10 cellular contexts compared by ENCODE assay signal in the genomic region with DNA sequence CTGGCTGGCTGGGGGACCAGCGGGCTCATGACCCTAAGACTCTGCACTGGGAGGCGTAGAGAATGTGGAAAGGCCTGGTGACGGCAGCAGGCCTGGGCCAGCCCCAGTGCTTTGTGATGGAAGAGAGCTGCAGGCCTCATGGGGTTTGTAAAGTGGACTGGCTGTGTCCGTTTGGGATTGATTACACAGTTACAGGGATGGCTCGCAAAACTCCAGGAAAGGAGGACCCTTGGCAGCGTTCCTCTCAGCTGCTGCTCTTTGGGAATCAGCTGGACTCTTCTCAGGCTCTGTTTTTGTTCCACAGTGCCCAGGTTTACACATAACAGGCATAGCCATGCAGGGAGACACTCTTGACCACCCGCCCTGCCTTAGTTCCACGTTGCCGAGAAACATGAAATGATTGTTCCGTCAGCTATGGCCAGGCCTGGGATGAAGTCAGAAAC.
DNase-seq lines count a peak whose midpoint lies in the region; ATAC-seq and TF ChIP-seq lines count a peak whose summit lies in the region.
"Had no signal": no experiment of that assay in that cellular context is flagged by ENCODE, and none has a peak within 500 bp of the region (broad histone marks: within the 10 kb centered on the region; RNA-seq: fewer than 3 reads in every experiment).

No MANE protein-coding gene starts in this region.

- peak overlapping the region; percentile 41 for H3K4me2 ChIP-seq in HCT116 (ENCODE audit: low read length)
- H3K4me2 ChIP-seq in hepatocyte, result peak overlapping the region; percentile 30

- 61 to 77% (median 70%) methylated on average over 9 to 10 of the region's 10 CpGs for WGBS in adrenal gland, 4 donors
- WGBS in hepatocyte (ENCODE audit: low lambda C conversion rate, missing lambda C conversion rate), result 60% methylated on average over 10 of the region's 10 CpGs
- 67 to 76% methylated on average over 10 of the region's 10 CpGs for WGBS in sigmoid colon, 2 donors

- peaks cover 54 to 64% of the 10 kb centered on the region in 2 experiments for H3K4me1 ChIP-seq in HCT116 (ENCODE audit: control insufficient read depth in 1 of 2, insufficient read depth in 2 of 2, low read length in 2 of 2)
- peaks cover 9 to 27% of the 10 kb centered on the region in 2 donors for H3K4me1 ChIP-seq in adrenal gland (replicated peaks in 1 of 2)
- H3K4me1 ChIP-seq in hepatocyte (ENCODE audit: insufficient read depth), result peaks cover 12% of the 10 kb centered on the region
- peaks cover 0 to 52% (median 44%) of the 10 kb centered on the region in 4 donors for H3K4me1 ChIP-seq in sigmoid colon

- no peaks in the 10 kb centered on the region for H3K9me3 ChIP-seq in HCT116 (ENCODE audit: control insufficient read depth in 1 of 2, insufficient read depth in 1 of 2, low read depth in 1 of 2, low read length in 2 of 2)
- no peaks in the 10 kb centered on the region for H3K9me3 ChIP-seq in adrenal gland (replicated peaks in 1 of 3)
- no peaks in the 10 kb centered on the region for H3K9me3 ChIP-seq in hepatocyte (ENCODE audit: low read depth)
- H3K9me3 ChIP-seq in sigmoid colon, result no peaks in the 10 kb centered on the region

- no peaks in the 10 kb centered on the region for H3K27me3 Mint-ChIP-seq in natural killer cell (ENCODE audit: low read depth in 2 of 2)
- H3K27me3 Mint-ChIP-seq in activated CD8-positive, alpha-beta T cell treated with anti-CD3 and anti-CD28 coated beads for 36 hours, result no peaks in the 10 kb centered on the region
- H3K27me3 Mint-ChIP-seq: activated T-helper 17 cell treated with anti-CD3 and anti-CD28 coated beads, Interleukin-2, amount 50 U/mL, for 72 hours had no signal

- POLR2A ChIA-PET in HCT116 (lab: Charles Lee), result interaction anchor here (1.0 kb wide), 1 partner anchor 11 kb away, joined by 4 read pairs; no protein-coding TSS in a partner anchor
- POLR2A ChIA-PET in activated CD8-positive, alpha-beta T cell treated with anti-CD3 and anti-CD28 coated beads for 36 hours (lab: Charles Lee), result no interaction called here

- H3K36me3 ChIP-seq in HCT116 (ENCODE audit: control insufficient read depth in 1 of 2, insufficient read depth in 2 of 2, low read length in 2 of 2) (no peaks in the 10 kb centered on the region), adrenal gland (replicated peaks in 1 of 2) (no peaks in the 10 kb centered on the region), hepatocyte (replicated peaks; ENCODE audit: insufficient read depth, low read depth) (no peaks in the 10 kb centered on the region), sigmoid colon (no peaks in the 10 kb centered on the region)

- no peaks in the 10 kb centered on the region for H3K36me3 Mint-ChIP-seq in natural killer cell
- H3K36me3 Mint-ChIP-seq in activated CD8-positive, alpha-beta T cell treated with anti-CD3 and anti-CD28 coated beads for 36 hours (ENCODE audit: low read depth), result peaks cover 4% of the 10 kb centered on the region

- no peak for DNase-seq in HCT116 (ENCODE audit: low read depth, low spot score)
- DNase-seq in adrenal gland, result peak in 5 of 7 donors; percentile 13 to 70 (median 33)
- peak; percentile 15 for DNase-seq in hepatocyte (ENCODE audit: low spot score)
- DNase-seq in sigmoid colon, result peak; percentile 98
- no peak for DNase-seq in natural killer cell
- no peak for DNase-seq in activated CD8-positive, alpha-beta T cell treated with anti-CD3 and anti-CD28 coated beads for 36 hours
- no peak for DNase-seq in cerebellum (ENCODE audit: low spot score)
- no peak for DNase-seq in COLO829 (ENCODE audit: low spot score)
- DNase-seq: DND-41 had no signal

- H3K27me3 ChIP-seq in HCT116 (ENCODE audit: insufficient read depth, low read length) (no peaks in the 10 kb centered on the region), adrenal gland (no peaks in the 10 kb centered on the region), hepatocyte (no peaks in the 10 kb centered on the region), sigmoid colon (no peaks in the 10 kb centered on the region)

- H3K9me3 Mint-ChIP-seq in natural killer cell, result no peaks in the 10 kb centered on the region
- no peaks in the 10 kb centered on the region for H3K9me3 Mint-ChIP-seq in activated CD8-positive, alpha-beta T cell treated with anti-CD3 and anti-CD28 coated beads for 36 hours
- H3K9me3 Mint-ChIP-seq: activated T-helper 17 cell treated with anti-CD3 and anti-CD28 coated beads, Interleukin-2, amount 50 U/mL, for 72 hours had no signal

- H2AFZ ChIP-seq in HCT116 (ENCODE audit: low read depth, low read length, poor library complexity, severe bottlenecking) (no peak overlapping the region), hepatocyte (peak overlapping the region; percentile 22)

- no peak for TF ChIP-seq RAD21 in HCT116 (IDR thresholded peaks at IDR 0.05; ENCODE audit: low read depth)

- H3K79me2 ChIP-seq in HCT116 (ENCODE audit: insufficient read depth, low read length) (no peaks in the 10 kb centered on the region), hepatocyte (no peaks in the 10 kb centered on the region)

- peaks cover 23 to 32% of the 10 kb centered on the region in 2 donors for H3K4me1 Mint-ChIP-seq in natural killer cell
- peaks cover 29% of the 10 kb centered on the region for H3K4me1 Mint-ChIP-seq in activated CD8-positive, alpha-beta T cell treated with anti-CD3 and anti-CD28 coated beads for 36 hours (ENCODE audit: low read depth)

- H3K27ac ChIP-seq in HCT116 (ENCODE audit: low read depth, low read length) (peak overlapping the region; percentile 39), adrenal gland (peak overlapping the region in 2 of 5 donors; percentile 15 to 27), hepatocyte (peak overlapping the region; percentile 78), sigmoid colon (peak overlapping the region; percentile 55 to 86 (median 78))

- no TSS peak for BruUV-seq in HCT116 (replicated peaks; lab: Mats Ljungman, UMichigan)

- H3K9me2 ChIP-seq in HCT116 (ENCODE audit: insufficient read depth) (no peaks in the 10 kb centered on the region), hepatocyte (replicated peaks; ENCODE audit: insufficient read depth) (no peaks in the 10 kb centered on the region)

- H3K4me3 ChIP-seq in HCT116 (replicated peaks in 1 of 2; ENCODE audit: low read depth in 1 of 2, low read length in 2 of 2), result no peak overlapping the region
- H3K4me3 ChIP-seq in adrenal gland, result no peak overlapping the region
- H3K4me3 ChIP-seq in hepatocyte, result no peak overlapping the region
- no peak overlapping the region for H3K4me3 ChIP-seq in sigmoid colon

- no peak overlapping the region for H3K27ac Mint-ChIP-seq in natural killer cell
- H3K27ac Mint-ChIP-seq in activated CD8-positive, alpha-beta T cell treated with anti-CD3 and anti-CD28 coated beads for 36 hours, result no peak overlapping the region
- H3K27ac Mint-ChIP-seq: activated T-helper 17 cell treated with anti-CD3 and anti-CD28 coated beads, Interleukin-2, amount 50 U/mL, for 72 hours had no signal

- no peak overlapping the region for H3K4me3 Mint-ChIP-seq in natural killer cell
- H3K4me3 Mint-ChIP-seq in activated CD8-positive, alpha-beta T cell treated with anti-CD3 and anti-CD28 coated beads for 36 hours, result no peak overlapping the region
- H3K4me3 Mint-ChIP-seq: activated T-helper 17 cell treated with anti-CD3 and anti-CD28 coated beads, Interleukin-2, amount 50 U/mL, for 72 hours had no signal

- no peak overlapping the region for H3K9ac ChIP-seq in HCT116 (ENCODE audit: low read length)

- CTCF ChIA-PET in HCT116 (lab: Charles Lee), result no interaction called here
- CTCF ChIA-PET in activated CD8-positive, alpha-beta T cell treated with anti-CD3 and anti-CD28 coated beads for 36 hours (lab: Charles Lee), result interaction anchor here (1.4 kb wide), 1 partner anchor 11 kb away, joined by 4 read pairs; no protein-coding TSS in a partner anchor

- H4K20me1 ChIP-seq in HCT116 (ENCODE audit: insufficient read depth) (no peaks in the 10 kb centered on the region), hepatocyte (ENCODE audit: insufficient read depth, poor library complexity, severe bottlenecking) (no peaks in the 10 kb centered on the region)

- peak; percentile 44 to 95 (median 93) for TF ChIP-seq EP300 in sigmoid colon (IDR thresholded peaks at IDR 0.05)

- TF ChIP-seq CTCF in HCT116 (IDR thresholded peaks at IDR 0.05 in 2 of 3, conservative IDR thresholded peaks at IDR 0.05 in 1 of 3; ENCODE audit: borderline replicate concordance in 1 of 3, insufficient read depth in 1 of 3, low read depth in 2 of 3, low read length in 2 of 3) (no peak), adrenal gland (IDR thresholded peaks at IDR 0.05) (no peak), hepatocyte (IDR thresholded peaks at IDR 0.05; ENCODE audit: poor library complexity) (no peak), sigmoid colon (IDR thresholded peaks at IDR 0.05) (no peak), natural killer cell (IDR thresholded peaks at IDR 0.05) (no peak)
- no peak for TF ChIP-seq CTCF in activated CD8-positive, alpha-beta T cell treated with anti-CD3 and anti-CD28 coated beads for 36 hours (IDR thresholded peaks at IDR 0.05)

- intact Hi-C loops in HCT116 (cut with micrococcal nuclease) (no loop called here), adrenal gland (cut with DNase I) (no loop called here), sigmoid colon (cut with DNase I) (loop anchor here (1.0 to 5.0 kb wide), 3 partner anchors 19 to 148 kb away; a partner anchor contains a TSS), natural killer cell (cut with micrococcal nuclease) (no loop called here)
- intact Hi-C loops in activated CD8-positive, alpha-beta T cell treated with anti-CD3 and anti-CD28 coated beads for 36 hours (cut with micrococcal nuclease), result no loop called here

- RAD21 ChIA-PET in HCT116 (lab: Charles Lee; ENCODE audit: low non-redundant PET in 1 of 2, low total read pairs in 2 of 2, uncharacterized antibody in 2 of 2, unreplicated experiment in 2 of 2), result no interaction called here

- no peak for TF ChIP-seq POLR2A in HCT116 (IDR thresholded peaks at IDR 0.05; ENCODE audit: borderline replicate concordance, extremely low read depth, insufficient read depth, insufficient read length)
- TF ChIP-seq POLR2A in adrenal gland (IDR thresholded peaks at IDR 0.05), result no peak
- TF ChIP-seq POLR2A in sigmoid colon (IDR thresholded peaks at IDR 0.05), result no peak

- peak; percentile 16; the same call in 1 of the 2 replicates for ATAC-seq in HCT116
- ATAC-seq in natural killer cell, result no peak
- ATAC-seq in activated CD8-positive, alpha-beta T cell treated with anti-CD3 and anti-CD28 coated beads for 36 hours, result no peak

TF ChIP-seq in HCT116, 20 proteins besides CTCF, POLR2A, EP300 and RAD21 (continues in another document):
- TF ChIP-seq EGR1 (IDR thresholded peaks at IDR 0.05; ENCODE audit: low read depth) (no peak), EZH2 (IDR thresholded peaks at IDR 0.05) (no peak), ELF1 (IDR thresholded peaks at IDR 0.05; ENCODE audit: borderline replicate concordance, low read depth) (no peak), JUND (IDR thresholded peaks at IDR 0.05) (no peak), EZH2phosphoT487 (IDR thresholded peaks at IDR 0.05; ENCODE audit: borderline replicate concordance) (no peak), SP1 (IDR thresholded peaks at IDR 0.05; ENCODE audit: low read depth) (no peak), ZFX (IDR thresholded peaks at IDR 0.05) (no peak), POLR2AphosphoS5 (IDR thresholded peaks at IDR 0.05; ENCODE audit: low read depth, low read length) (no peak)

Comparison
In these comparisons a context has a peak if more than half of its experiments do, and no peak if none do; other contexts are left out.
1. DNase-seq: peak in adrenal gland (5 of 7), hepatocyte (single experiment) and sigmoid colon (single experiment); none in HCT116 (single experiment), natural killer cell (single experiment), activated CD8-positive, alpha-beta T cell treated with anti-CD3 and anti-CD28 coated beads for 36 hours (single experiment), cerebellum (single experiment) and COLO829 (single experiment).